Comparison of ENCODE assay signal across 9 cellular contexts in the genomic region with DNA sequence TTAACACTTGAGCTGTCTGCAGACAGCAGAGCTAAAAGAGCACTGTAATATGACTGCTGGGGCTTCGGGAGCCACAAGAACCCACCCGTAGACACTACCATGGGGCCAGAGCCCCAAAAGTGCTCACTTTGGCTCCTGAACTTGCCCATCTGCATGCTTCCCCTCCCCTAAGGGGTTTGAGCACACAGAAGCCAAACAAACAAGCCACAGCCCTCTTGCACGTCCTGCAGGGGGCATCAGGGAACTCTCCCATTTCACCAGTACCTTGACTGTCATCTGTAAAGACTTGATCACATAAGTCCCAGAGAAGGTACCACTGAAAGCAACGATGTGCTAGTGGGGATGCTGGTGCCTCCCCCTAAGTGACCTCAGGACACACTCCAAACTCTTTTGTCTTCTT.
A peak's percentile ranks its signal among the peaks of the same experiment; 100 is the strongest.
DNase-seq lines count a peak whose midpoint lies in the region; ATAC-seq, FAIRE-seq and TF ChIP-seq lines count a peak whose summit lies in the region.
"Had no signal": no experiment of that assay in that cellular context is flagged by ENCODE, and none has a peak within 500 bp of the region (broad histone marks: within the 10 kb centered on the region; RNA-seq: fewer than 3 reads in every experiment).

No MANE protein-coding gene starts in this region.

- CTCF ChIA-PET in A549 (lab: Yijun Ruan, JAX), result no interaction called here

- H3K4me3 ChIP-seq in A549 (no peak overlapping the region), prostate gland (no peak overlapping the region)

- no peaks in the 10 kb centered on the region for H3K36me3 ChIP-seq in prostate gland

- no peak for TF ChIP-seq POLR2A in A549 (IDR thresholded peaks at IDR 0.05; ENCODE audit: low read length)
- TF ChIP-seq POLR2A in erythroblast (IDR thresholded peaks at IDR 0.05; ENCODE audit: low read length), result no peak
- TF ChIP-seq POLR2A in prostate gland (IDR thresholded peaks at IDR 0.05), result no peak

- peak in 1 of 2 experiments; percentile 51; a peak in 3 of 6 replicates for ATAC-seq in A549
- ATAC-seq in GM19351 (IDR thresholded peaks at IDR 0.05; ENCODE audit: unreplicated experiment), result no peak
- ATAC-seq: stimulated activated effector memory CD8-positive, alpha-beta T cell treated with anti-CD3 and anti-CD28 coated beads, Interleukin-12 subunit alpha, Interleukin-12 subunit beta, amount 100 ng/mL, for 72 hours had no signal

- H3K27me3 ChIP-seq in prostate gland (replicated peaks; ENCODE audit: insufficient read depth), result no peaks in the 10 kb centered on the region

- no peak for TF ChIP-seq RAD21 in A549 (conservative IDR thresholded peaks at IDR 0.05 in 1 of 2, IDR thresholded peaks at IDR 0.05 in 1 of 2)

- H3K9me3 ChIP-seq in A549 (no peaks in the 10 kb centered on the region), prostate gland (no peaks in the 10 kb centered on the region)

- POLR2A ChIA-PET in A549 (lab: Yijun Ruan, JAX), result no interaction called here

- H3K4me2 ChIP-seq in A549, result no peak overlapping the region

- in situ Hi-C loops in GM13976 (cut with MboI; ENCODE audit: low sequenced_read_pairs, unreplicated experiment), result no loop called here

- H3K27ac ChIP-seq in A549 (no peak overlapping the region), prostate gland (no peak overlapping the region)

- DNase-seq in A549 (ENCODE audit: low read depth in 1 of 2, low spot score in 1 of 2) (peak in 1 of 2 experiments; percentile 31), GM13976 (ENCODE audit: low spot score) (no peak), NCI-H510A (lab: John Stamatoyannopoulos, UW) (peak; percentile 15), erythroblast (lab: John Stamatoyannopoulos, UW) (peak; percentile 5 to 8), prostate gland (ENCODE audit: low spot score) (no peak), posterior vena cava (ENCODE audit: low spot score) (no peak), midbrain (lab: John Stamatoyannopoulos, UW) (no peak)

- WGBS in A549 (ENCODE audit: missing lambda C conversion rate), result 2% methylated on average over 4 of the region's 4 CpGs
- WGBS in prostate gland, result 51% methylated on average over 4 of the region's 4 CpGs

- FAIRE-seq in A549 (lab: Jason Lieb, UNC), result no peak

- TF ChIP-seq CTCF in A549 (IDR thresholded peaks at IDR 0.05) (0 out of 3 replicates have a peak, but pooled peaks have one; percentile 11), GM13976 (IDR thresholded peaks at IDR 0.05; ENCODE audit: borderline replicate concordance, control extremely low read depth, extremely low read depth, insufficient read depth, missing control alignments) (peak; percentile 35), prostate gland (IDR thresholded peaks at IDR 0.05) (peak in 1 of 4 experiments; percentile 15)

- TF ChIP-seq EP300 in A549 (IDR thresholded peaks at IDR 0.05), result no peak

- H3K4me1 ChIP-seq in A549 (no peaks in the 10 kb centered on the region), prostate gland (replicated peaks) (no peaks in the 10 kb centered on the region)

- intact Hi-C loops in prostate gland (cut with DNase I) (no loop called here), posterior vena cava (cut with DNase I) (no loop called here)

TF ChIP-seq in A549, 52 proteins besides CTCF, POLR2A, EP300 and RAD21:
- 0 out of 3 replicates have a peak, but pooled peaks have one; percentile 10 for TF ChIP-seq SMC3 (IDR thresholded peaks at IDR 0.05)
- TF ChIP-seq, protein P1, sequence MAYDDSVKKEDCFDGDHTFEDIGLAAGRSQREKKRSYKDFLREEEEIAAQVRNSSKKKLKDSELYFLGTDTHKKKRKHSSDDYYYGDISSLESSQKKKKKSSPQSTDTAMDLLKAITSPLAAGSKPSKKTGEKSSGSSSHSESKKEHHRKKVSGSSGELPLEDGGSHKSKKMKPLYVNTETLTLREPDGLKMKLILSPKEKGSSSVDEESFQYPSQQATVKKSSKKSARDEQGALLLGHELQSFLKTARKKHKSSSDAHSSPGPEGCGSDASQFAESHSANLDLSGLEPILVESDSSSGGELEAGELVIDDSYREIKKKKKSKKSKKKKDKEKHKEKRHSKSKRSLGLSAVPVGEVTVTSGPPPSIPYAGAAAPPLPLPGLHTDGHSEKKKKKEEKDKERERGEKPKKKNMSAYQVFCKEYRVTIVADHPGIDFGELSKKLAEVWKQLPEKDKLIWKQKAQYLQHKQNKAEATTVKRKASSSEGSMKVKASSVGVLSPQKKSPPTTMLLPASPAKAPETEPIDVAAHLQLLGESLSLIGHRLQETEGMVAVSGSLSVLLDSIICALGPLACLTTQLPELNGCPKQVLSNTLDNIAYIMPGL (CRISPR knock-in tag; IDR thresholded peaks at IDR 0.05; ENCODE audit: borderline replicate concordance), result no peak

Comparison
In these comparisons a context has a peak if more than half of its experiments do, and no peak if none do; other contexts are left out.
1. DNase-seq: peak in NCI-H510A (single experiment) and erythroblast (2 of 2); none in GM13976 (single experiment), prostate gland (single experiment), posterior vena cava (single experiment) and midbrain (single experiment).